8 cellular contexts compared by ENCODE assay signal in genomic region chr1:143502038-143502437, GRCh38.
DNase-seq lines count a peak whose midpoint lies in the region; ATAC-seq, FAIRE-seq and TF ChIP-seq lines count a peak whose summit lies in the region.
"Not testable (repeated sequence)": the region's sequence is repeated elsewhere in the genome, so short reads cannot be mapped to it uniquely, and the experiment has no call there.

No MANE protein-coding gene starts in this region.

- DNase-seq in CD4-positive, alpha-beta T cell; activated CD4-positive, alpha-beta memory T cell treated with anti-CD3 and anti-CD28 coated beads, Interleukin-2, amount 10 ng/mL, durations not matched to agents 7 days and 5 days; activated T-helper 1 cell treated with anti-CD3 and anti-CD28 coated beads, Interleukin-12 subunit alpha, Interleukin-12 subunit beta, Interleukin-2, Interleukin-4 antibody, amounts not matched to agents 30 ng/mL and 10 ng/mL and 1 ng/mL, durations not matched to agents 14 hours and 24 hours and 36 hours (ENCODE audit: low spot score); activated naive CD8-positive, alpha-beta T cell treated with anti-CD3 and anti-CD28 coated beads, Interleukin-2, amount 10 ng/mL, durations not matched to agents 7 days and 5 days; kidney; neural crest cell (ENCODE audit: low read depth, low spot score); stimulated activated naive CD8-positive, alpha-beta T cell treated with anti-CD3 and anti-CD28 coated beads, Interleukin-15, amount 100 ng/mL, for 72 hours: not testable (repeated sequence)

- not testable (repeated sequence) for H3K27ac ChIP-seq in CD4-positive, alpha-beta T cell (ENCODE audit: low read depth, low read length); kidney (ENCODE audit: low read depth in 2 of 2, low read length in 2 of 2)

- FAIRE-seq in kidney (lab: Jason Lieb, UNC) = peak; percentile 61

- H3K36me3 ChIP-seq in kidney (ENCODE audit: control insufficient read depth in 1 of 2, insufficient read depth in 2 of 2, low read length in 2 of 2) = not testable (repeated sequence)

- H3K36me3 Mint-ChIP-seq in CD4-positive, alpha-beta T cell (ENCODE audit: low read depth); activated T-helper 1 cell treated with anti-CD3 and anti-CD28 coated beads, Interleukin-12 subunit alpha, Interleukin-12 subunit beta, Interleukin-2, Interleukin-4 antibody, amounts not matched to agents 30 ng/mL and 10 ng/mL and 1 ng/mL, durations not matched to agents 14 hours and 24 hours and 36 hours (ENCODE audit: low read depth): not testable (repeated sequence)
- H3K36me3 Mint-ChIP-seq in T-helper 1 cell treated with Interleukin-12 subunit alpha and Interleukin-12 subunit beta and Interleukin-4 antibody, amounts not matched to agents 30 μg/mL and 1 μg/mL, for 36 hours (ENCODE audit: low read depth) = peaks cover 17% of the 10 kb centered on the region
- H3K36me3 Mint-ChIP-seq in activated CD4-positive, alpha-beta memory T cell treated with anti-CD3 and anti-CD28 coated beads, Interleukin-2, amount 10 ng/mL, durations not matched to agents 7 days and 5 days (ENCODE audit: low read depth) = peaks cover 22% of the 10 kb centered on the region
- H3K36me3 Mint-ChIP-seq in activated naive CD8-positive, alpha-beta T cell treated with anti-CD3 and anti-CD28 coated beads, Interleukin-2, amount 10 ng/mL, durations not matched to agents 7 days and 5 days = peaks cover 12% of the 10 kb centered on the region
- peaks cover 16% of the 10 kb centered on the region for H3K36me3 Mint-ChIP-seq in neural crest cell (ENCODE audit: low read depth)

- H3K9me3 Mint-ChIP-seq in CD4-positive, alpha-beta T cell = peaks cover 13% of the 10 kb centered on the region
- peaks cover 29% of the 10 kb centered on the region for H3K9me3 Mint-ChIP-seq in T-helper 1 cell treated with Interleukin-12 subunit alpha and Interleukin-12 subunit beta and Interleukin-4 antibody, amounts not matched to agents 30 μg/mL and 1 μg/mL, for 36 hours
- H3K9me3 Mint-ChIP-seq in activated CD4-positive, alpha-beta memory T cell treated with anti-CD3 and anti-CD28 coated beads, Interleukin-2, amount 10 ng/mL, durations not matched to agents 7 days and 5 days = peaks cover 25% of the 10 kb centered on the region
- H3K9me3 Mint-ChIP-seq in activated T-helper 1 cell treated with anti-CD3 and anti-CD28 coated beads, Interleukin-12 subunit alpha, Interleukin-12 subunit beta, Interleukin-2, Interleukin-4 antibody, amounts not matched to agents 30 ng/mL and 10 ng/mL and 1 ng/mL, durations not matched to agents 14 hours and 24 hours and 36 hours = peaks cover 29% of the 10 kb centered on the region
- peaks cover 16% of the 10 kb centered on the region for H3K9me3 Mint-ChIP-seq in activated naive CD8-positive, alpha-beta T cell treated with anti-CD3 and anti-CD28 coated beads, Interleukin-2, amount 10 ng/mL, durations not matched to agents 7 days and 5 days
- H3K9me3 Mint-ChIP-seq in neural crest cell = peaks cover 18% of the 10 kb centered on the region
- peaks cover 29 to 36% of the 10 kb centered on the region in 2 donors for H3K9me3 Mint-ChIP-seq in stimulated activated naive CD8-positive, alpha-beta T cell treated with anti-CD3 and anti-CD28 coated beads, Interleukin-15, amount 100 ng/mL, for 72 hours

- H3K9ac ChIP-seq in kidney (ENCODE audit: low read length in 2 of 2) = not testable (repeated sequence)

- not testable (repeated sequence) for H3K9me3 ChIP-seq in CD4-positive, alpha-beta T cell (ENCODE audit: control insufficient read depth, low read length); kidney (ENCODE audit: control insufficient read depth in 1 of 2, low read length in 2 of 2)

- POLR2A ChIA-PET in CD4-positive, alpha-beta T cell (lab: Charles Lee); activated CD4-positive, alpha-beta memory T cell treated with anti-CD3 and anti-CD28 coated beads, Interleukin-2, amount 10 ng/mL, durations not matched to agents 7 days and 5 days (lab: Charles Lee); activated naive CD8-positive, alpha-beta T cell treated with anti-CD3 and anti-CD28 coated beads, Interleukin-2, amount 10 ng/mL, durations not matched to agents 7 days and 5 days (lab: Charles Lee): not testable (repeated sequence)

- CTCF ChIA-PET in CD4-positive, alpha-beta T cell (lab: Charles Lee); activated CD4-positive, alpha-beta memory T cell treated with anti-CD3 and anti-CD28 coated beads, Interleukin-2, amount 10 ng/mL, durations not matched to agents 7 days and 5 days (lab: Charles Lee): not testable (repeated sequence)

- H3K4me1 Mint-ChIP-seq in CD4-positive, alpha-beta T cell (ENCODE audit: low read depth); T-helper 1 cell treated with Interleukin-12 subunit alpha and Interleukin-12 subunit beta and Interleukin-4 antibody, amounts not matched to agents 30 μg/mL and 1 μg/mL, for 36 hours (ENCODE audit: low read depth); activated CD4-positive, alpha-beta memory T cell treated with anti-CD3 and anti-CD28 coated beads, Interleukin-2, amount 10 ng/mL, durations not matched to agents 7 days and 5 days; activated T-helper 1 cell treated with anti-CD3 and anti-CD28 coated beads, Interleukin-12 subunit alpha, Interleukin-12 subunit beta, Interleukin-2, Interleukin-4 antibody, amounts not matched to agents 30 ng/mL and 10 ng/mL and 1 ng/mL, durations not matched to agents 14 hours and 24 hours and 36 hours (ENCODE audit: low read depth); activated naive CD8-positive, alpha-beta T cell treated with anti-CD3 and anti-CD28 coated beads, Interleukin-2, amount 10 ng/mL, durations not matched to agents 7 days and 5 days; neural crest cell; stimulated activated naive CD8-positive, alpha-beta T cell treated with anti-CD3 and anti-CD28 coated beads, Interleukin-15, amount 100 ng/mL, for 72 hours: not testable (repeated sequence)

- peak overlapping the region; percentile 21 for H3K4me3 Mint-ChIP-seq in CD4-positive, alpha-beta T cell
- peak overlapping the region; percentile 42 for H3K4me3 Mint-ChIP-seq in T-helper 1 cell treated with Interleukin-12 subunit alpha and Interleukin-12 subunit beta and Interleukin-4 antibody, amounts not matched to agents 30 μg/mL and 1 μg/mL, for 36 hours
- H3K4me3 Mint-ChIP-seq in activated CD4-positive, alpha-beta memory T cell treated with anti-CD3 and anti-CD28 coated beads, Interleukin-2, amount 10 ng/mL, durations not matched to agents 7 days and 5 days = peak overlapping the region; percentile 1
- H3K4me3 Mint-ChIP-seq in activated T-helper 1 cell treated with anti-CD3 and anti-CD28 coated beads, Interleukin-12 subunit alpha, Interleukin-12 subunit beta, Interleukin-2, Interleukin-4 antibody, amounts not matched to agents 30 ng/mL and 10 ng/mL and 1 ng/mL, durations not matched to agents 14 hours and 24 hours and 36 hours; activated naive CD8-positive, alpha-beta T cell treated with anti-CD3 and anti-CD28 coated beads, Interleukin-2, amount 10 ng/mL, durations not matched to agents 7 days and 5 days: not testable (repeated sequence)
- H3K4me3 Mint-ChIP-seq in neural crest cell = peak overlapping the region; percentile 11
- H3K4me3 Mint-ChIP-seq in stimulated activated naive CD8-positive, alpha-beta T cell treated with anti-CD3 and anti-CD28 coated beads, Interleukin-15, amount 100 ng/mL, for 72 hours = peak overlapping the region in 1 of 2 donors; percentile 0

- peaks cover 19% of the 10 kb centered on the region for H3K27me3 Mint-ChIP-seq in CD4-positive, alpha-beta T cell
- H3K27me3 Mint-ChIP-seq in T-helper 1 cell treated with Interleukin-12 subunit alpha and Interleukin-12 subunit beta and Interleukin-4 antibody, amounts not matched to agents 30 μg/mL and 1 μg/mL, for 36 hours (ENCODE audit: low read depth) = peaks cover 24% of the 10 kb centered on the region
- H3K27me3 Mint-ChIP-seq in activated CD4-positive, alpha-beta memory T cell treated with anti-CD3 and anti-CD28 coated beads, Interleukin-2, amount 10 ng/mL, durations not matched to agents 7 days and 5 days = peaks cover 17% of the 10 kb centered on the region
- H3K27me3 Mint-ChIP-seq in activated T-helper 1 cell treated with anti-CD3 and anti-CD28 coated beads, Interleukin-12 subunit alpha, Interleukin-12 subunit beta, Interleukin-2, Interleukin-4 antibody, amounts not matched to agents 30 ng/mL and 10 ng/mL and 1 ng/mL, durations not matched to agents 14 hours and 24 hours and 36 hours (ENCODE audit: insufficient read depth); activated naive CD8-positive, alpha-beta T cell treated with anti-CD3 and anti-CD28 coated beads, Interleukin-2, amount 10 ng/mL, durations not matched to agents 7 days and 5 days: not testable (repeated sequence)
- H3K27me3 Mint-ChIP-seq in neural crest cell (ENCODE audit: low read depth) = peaks cover 22% of the 10 kb centered on the region
- peaks cover 34% of the 10 kb centered on the region for H3K27me3 Mint-ChIP-seq in stimulated activated naive CD8-positive, alpha-beta T cell treated with anti-CD3 and anti-CD28 coated beads, Interleukin-15, amount 100 ng/mL, for 72 hours

- ATAC-seq in CD4-positive, alpha-beta T cell (ENCODE audit: poor library complexity); activated naive CD8-positive, alpha-beta T cell treated with anti-CD3 and anti-CD28 coated beads, Interleukin-2, amount 10 ng/mL, durations not matched to agents 7 days and 5 days (ENCODE audit: low read depth); stimulated activated naive CD8-positive, alpha-beta T cell treated with anti-CD3 and anti-CD28 coated beads, Interleukin-15, amount 100 ng/mL, for 72 hours: not testable (repeated sequence)

- H3K27ac Mint-ChIP-seq in CD4-positive, alpha-beta T cell = peak overlapping the region; percentile 56
- H3K27ac Mint-ChIP-seq in T-helper 1 cell treated with Interleukin-12 subunit alpha and Interleukin-12 subunit beta and Interleukin-4 antibody, amounts not matched to agents 30 μg/mL and 1 μg/mL, for 36 hours = peak overlapping the region; percentile 64
- H3K27ac Mint-ChIP-seq in activated CD4-positive, alpha-beta memory T cell treated with anti-CD3 and anti-CD28 coated beads, Interleukin-2, amount 10 ng/mL, durations not matched to agents 7 days and 5 days; neural crest cell (ENCODE audit: unreplicated experiment): not testable (repeated sequence)
- peak overlapping the region; percentile 65 for H3K27ac Mint-ChIP-seq in activated T-helper 1 cell treated with anti-CD3 and anti-CD28 coated beads, Interleukin-12 subunit alpha, Interleukin-12 subunit beta, Interleukin-2, Interleukin-4 antibody, amounts not matched to agents 30 ng/mL and 10 ng/mL and 1 ng/mL, durations not matched to agents 14 hours and 24 hours and 36 hours
- H3K27ac Mint-ChIP-seq in activated naive CD8-positive, alpha-beta T cell treated with anti-CD3 and anti-CD28 coated beads, Interleukin-2, amount 10 ng/mL, durations not matched to agents 7 days and 5 days = peak overlapping the region; percentile 17
- H3K27ac Mint-ChIP-seq in stimulated activated naive CD8-positive, alpha-beta T cell treated with anti-CD3 and anti-CD28 coated beads, Interleukin-15, amount 100 ng/mL, for 72 hours = peak overlapping the region; percentile 45 to 90

- not testable (repeated sequence) for TF ChIP-seq CTCF in CD4-positive, alpha-beta T cell (IDR thresholded peaks at IDR 0.05); kidney (IDR thresholded peaks at IDR 0.05; ENCODE audit: borderline replicate concordance, extremely low read depth, insufficient read depth); neural crest cell (conservative IDR thresholded peaks at IDR 0.05)

- not testable (repeated sequence) for H3K27me3 ChIP-seq in CD4-positive, alpha-beta T cell (ENCODE audit: control insufficient read depth, insufficient read depth, low read length)

- intact Hi-C loops in CD4-positive, alpha-beta T cell (cut with DNase I, micrococcal nuclease); activated T-helper 1 cell treated with anti-CD3 and anti-CD28 coated beads, Interleukin-12 subunit alpha, Interleukin-12 subunit beta, Interleukin-2, Interleukin-4 antibody, amounts not matched to agents 30 ng/mL and 10 ng/mL and 1 ng/mL, durations not matched to agents 14 hours and 24 hours and 36 hours (cut with micrococcal nuclease); kidney (cut with DNase I): not testable (repeated sequence)

- not testable (repeated sequence) for H3K4me3 ChIP-seq in kidney (ENCODE audit: low read length in 2 of 2)

- not testable (repeated sequence) for H3K4me1 ChIP-seq in kidney (ENCODE audit: control insufficient read depth in 1 of 2, insufficient read depth in 1 of 2, low read depth in 1 of 2, low read length in 2 of 2)
